Comparison of ENCODE assay signal across 1 cellular context in genomic region chr5:139131062-139131856, GRCh38.
TF ChIP-seq lines count a peak whose summit lies in the region.

No MANE protein-coding gene starts in this region.

TF ChIP-seq in HepG2, 621 proteins besides CTCF, POLR2A, EP300 and RAD21 (continued from another document):
- TF ChIP-seq ZNF713 (CRISPR knock-in tag; IDR thresholded peaks at IDR 0.05) = no peak
TF ChIP-seq in HepG2: peak in this region for 0.
